10 cellular contexts compared by ENCODE assay signal in the genomic region with DNA sequence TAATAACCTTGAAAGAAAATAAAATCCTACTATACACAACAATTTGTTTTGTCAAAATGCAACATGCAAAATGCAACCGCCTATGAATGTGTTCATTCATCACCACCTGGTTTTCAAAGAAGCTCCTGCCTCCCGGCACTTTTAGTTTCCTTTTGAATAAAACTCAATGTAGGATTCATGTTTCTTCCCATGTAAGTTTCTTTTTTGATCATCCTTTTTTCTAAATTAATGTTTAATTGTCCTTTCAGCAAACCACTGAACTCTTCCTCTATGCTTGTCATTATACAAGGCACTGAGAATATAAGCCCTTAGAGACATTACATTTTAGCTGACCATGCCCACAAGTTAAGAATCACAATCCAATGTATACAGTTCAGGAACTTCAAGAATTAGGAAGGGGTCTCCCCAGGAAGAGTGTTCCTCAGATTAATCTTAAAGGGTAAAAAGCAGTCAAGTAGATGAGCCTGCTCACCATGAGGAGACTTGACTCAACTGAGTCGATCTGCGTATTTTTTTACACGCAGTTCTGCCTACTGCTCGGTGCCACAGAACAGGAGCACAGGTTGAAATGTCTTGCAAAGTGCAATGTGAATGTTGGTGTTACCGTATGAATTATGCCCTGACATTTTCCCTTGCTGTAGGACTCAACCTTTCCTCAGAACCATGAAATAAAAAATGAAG. TPM values are rescaled to one million over a fixed set of nuclear protein-coding genes. Genes with fewer than 3 reads are reported as not detected.
DNase-seq lines count a peak whose midpoint lies in the region; ATAC-seq and TF ChIP-seq lines count a peak whose summit lies in the region.
"Had no signal": no experiment of that assay in that cellular context is flagged by ENCODE, and none has a peak within 500 bp of the region (broad histone marks: within the 10 kb centered on the region; RNA-seq: fewer than 3 reads in every experiment).

No MANE protein-coding gene starts in this region.

- H3K4me3 Mint-ChIP-seq in endodermal cell = no peak overlapping the region

- H3K27ac ChIP-seq in endodermal cell (ENCODE audit: low read depth, low read length) = no peak overlapping the region
- H3K27ac ChIP-seq: parathyroid adenoma had no signal

- peaks cover 6% of the 10 kb centered on the region for H3K9me3 ChIP-seq in endodermal cell (ENCODE audit: control insufficient read depth, low read length)

- ATAC-seq in HG02840 (IDR thresholded peaks at IDR 0.05; ENCODE audit: low FRiP score, unreplicated experiment) = peak; percentile 85

- H3K27me3 ChIP-seq in endodermal cell (ENCODE audit: control insufficient read depth, insufficient read depth, low read length, poor library complexity, severe bottlenecking) = no peaks in the 10 kb centered on the region

- 97 to 98% methylated on average over 4 to 7 of the region's 7 CpGs for WGBS in endodermal cell (ENCODE audit: insufficient coverage in 1 of 2, insufficient read length in 1 of 2), 2 experiments

- no peak overlapping the region for H3K4me3 ChIP-seq in endodermal cell (ENCODE audit: low read length)

- H3K4me1 Mint-ChIP-seq in endodermal cell = no peaks in the 10 kb centered on the region
- H3K4me1 Mint-ChIP-seq: immature natural killer cell had no signal

- H3K4me1 ChIP-seq in endodermal cell (ENCODE audit: control insufficient read depth, insufficient read depth, low read length) = no peaks in the 10 kb centered on the region
- H3K4me1 ChIP-seq: parathyroid adenoma had no signal

- peaks cover 2% of the 10 kb centered on the region for H3K9me3 Mint-ChIP-seq in endodermal cell

- H3K9ac ChIP-seq in endodermal cell (ENCODE audit: extremely low read depth, low read length, poor library complexity, severe bottlenecking) = no peak overlapping the region
- H3K9ac ChIP-seq: parathyroid adenoma had no signal

- no peak overlapping the region for H3K27ac Mint-ChIP-seq in endodermal cell
- H3K27ac Mint-ChIP-seq: immature natural killer cell had no signal

- no peaks in the 10 kb centered on the region for H3K27me3 Mint-ChIP-seq in endodermal cell (ENCODE audit: insufficient read depth)

- TF ChIP-seq CTCF in endodermal cell (conservative IDR thresholded peaks at IDR 0.05) = no peak

- no peaks in the 10 kb centered on the region for H3K36me3 ChIP-seq in endodermal cell (ENCODE audit: control insufficient read depth, insufficient read depth, low read length)

- DNase-seq in stimulated activated CD4-positive, alpha-beta T cell treated with anti-CD3 and anti-CD28 coated beads, Interleukin-4, amount 100 ng/mL, for 24 hours = peak; percentile 51
- no peak for DNase-seq in stimulated activated CD4-positive, alpha-beta T cell treated with anti-CD3 and anti-CD28 coated beads, Interleukin-12 subunit alpha, Interleukin-12 subunit beta, amount 100 ng/mL, for 4 hours
- DNase-seq in RPMI7951 (ENCODE audit: low read depth) = peak; percentile 8
- DNase-seq in DMS114 treated with DMSO at 0.1 percent for 48 hours (lab: John Stamatoyannopoulos, UW; ENCODE audit: unreplicated experiment) = no peak
- no peak for DNase-seq in NCI-H2081 treated with DMSO at 0.1 percent for 48 hours (lab: John Stamatoyannopoulos, UW)
- DNase-seq in endodermal cell = no peak
- DNase-seq in germinal center (ENCODE audit: low spot score) = no peak
- DNase-seq: immature natural killer cell had no signal

- H3K36me3 Mint-ChIP-seq in endodermal cell (ENCODE audit: low read depth) = no peaks in the 10 kb centered on the region

RNA-seq across cellular contexts. Expression of a gene that starts 7.2 kb away (rescaled TPM):
- total RNA-seq in RPMI7951 (2014; rRNA removed; shearing (Covaris generic)) = not detected in 2 replicates
- total RNA-seq in endodermal cell = not detected
- not detected for polyA plus RNA-seq in endodermal cell (2013, experiment 1 of 2)
- not detected for polyA plus RNA-seq in endodermal cell (2013, experiment 2 of 2)

Comparison
In these comparisons a context has a peak if more than half of its experiments do, and no peak if none do; other contexts are left out.
1. DNase-seq: peak in stimulated activated CD4-positive, alpha-beta T cell treated with anti-CD3 and anti-CD28 coated beads, Interleukin-4, amount 100 ng/mL, for 24 hours (single experiment) and RPMI7951 (single experiment); none in stimulated activated CD4-positive, alpha-beta T cell treated with anti-CD3 and anti-CD28 coated beads, Interleukin-12 subunit alpha, Interleukin-12 subunit beta, amount 100 ng/mL, for 4 hours (single experiment), DMS114 treated with DMSO at 0.1 percent for 48 hours (single experiment), NCI-H2081 treated with DMSO at 0.1 percent for 48 hours (single experiment), endodermal cell (single experiment) and germinal center (single experiment).